8 cellular contexts compared by ENCODE assay signal in the genomic region with DNA sequence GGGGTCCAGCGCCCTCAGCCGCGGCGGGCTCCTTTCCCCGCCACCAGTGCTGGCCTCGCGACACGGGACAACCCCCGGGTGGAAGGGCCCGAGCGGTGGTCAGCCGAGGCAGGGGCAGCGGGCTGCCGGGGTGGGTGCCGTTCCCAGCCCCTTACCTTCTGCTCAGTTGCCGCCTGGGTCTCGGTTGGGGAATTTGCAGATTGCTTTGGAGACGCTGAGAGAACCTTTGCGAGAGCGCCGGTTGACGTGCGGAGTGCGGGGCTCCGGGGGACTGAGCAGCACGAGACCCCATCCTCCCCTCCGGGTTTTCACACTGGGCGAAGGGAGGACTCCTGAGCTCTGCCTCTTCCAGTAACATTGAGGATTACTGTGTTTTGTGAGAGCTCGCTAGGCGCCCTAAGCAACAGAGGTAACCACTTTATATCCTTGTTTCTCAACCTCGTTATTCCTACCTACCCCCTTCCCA. TPM values are rescaled to one million over a fixed set of nuclear protein-coding genes. Genes with fewer than 3 reads are reported as not detected.
A peak's percentile ranks its signal among the peaks of the same experiment; 100 is the strongest.
DNase-seq lines count a peak whose midpoint lies in the region; ATAC-seq and TF ChIP-seq lines count a peak whose summit lies in the region.

No MANE protein-coding gene starts in this region.

- DNase-seq in mammary epithelial cell (no peak), mesendoderm (peak; percentile 29), hippocampal formation (lab: John Stamatoyannopoulos, UW) (no peak), NCI-H1930 (lab: John Stamatoyannopoulos, UW) (no peak), A172 (ENCODE audit: low spot score) (no peak)

- H3K9ac ChIP-seq in HUES6 (ENCODE audit: low read length) (peak overlapping the region; percentile 88), mammary epithelial cell (ENCODE audit: insufficient read depth, low read length) (peak overlapping the region; percentile 72), mesendoderm (ENCODE audit: low read length) (peak overlapping the region; percentile 54)

- H3K4me1 ChIP-seq in HUES6 (ENCODE audit: control insufficient read depth, insufficient read depth, low read length) (peaks cover 12% of the 10 kb centered on the region), mammary epithelial cell (ENCODE audit: insufficient read depth, low read length) (peaks cover 3% of the 10 kb centered on the region), mesendoderm (ENCODE audit: control insufficient read depth, low read depth, low read length) (no peaks in the 10 kb centered on the region)

- peak overlapping the region; percentile 92 for H3K27ac ChIP-seq in 22Rv1
- H3K27ac ChIP-seq in HUES6 (ENCODE audit: low read depth, low read length) = peak overlapping the region; percentile 95
- H3K27ac ChIP-seq in mammary epithelial cell (ENCODE audit: insufficient read depth, low read depth, low read length) = peak overlapping the region; percentile 87
- H3K27ac ChIP-seq in mesendoderm (ENCODE audit: low read depth, low read length) = peak overlapping the region; percentile 96

- no peak overlapping the region for H2AK5ac ChIP-seq in mesendoderm (ENCODE audit: low read length)

- H3K79me1 ChIP-seq in mesendoderm (ENCODE audit: low read length) = peaks cover 4% of the 10 kb centered on the region

- peak overlapping the region; percentile 93 for H2AFZ ChIP-seq in mammary epithelial cell (ENCODE audit: low read depth, low read length)

- no peak overlapping the region for H2BK15ac ChIP-seq in mesendoderm (replicated peaks; ENCODE audit: low read depth)

- H3K36me3 ChIP-seq in HUES6 (ENCODE audit: control insufficient read depth, insufficient read depth, low read length) = peaks cover 23% of the 10 kb centered on the region
- H3K36me3 ChIP-seq in mammary epithelial cell (ENCODE audit: insufficient read depth, low read length) = no peaks in the 10 kb centered on the region
- H3K36me3 ChIP-seq in mesendoderm (ENCODE audit: control insufficient read depth, insufficient read depth, low read length) = peaks cover 2% of the 10 kb centered on the region

- no peak overlapping the region for H2BK120ac ChIP-seq in mesendoderm (ENCODE audit: low read depth, low read length)

- in situ Hi-C loops in mammary epithelial cell (cut with MboI; ENCODE audit: low sequenced_read_pairs in 2 of 2) = no loop called here

- peak overlapping the region; percentile 99 for H3K4me2 ChIP-seq in mammary epithelial cell (ENCODE audit: insufficient read depth, low read depth, low read length)
- peak overlapping the region; percentile 80 for H3K4me2 ChIP-seq in mesendoderm (ENCODE audit: low read length)

- ATAC-seq in GM19023 (IDR thresholded peaks at IDR 0.05; ENCODE audit: unreplicated experiment) = peak; percentile 8

- no peak overlapping the region for H4K5ac ChIP-seq in mesendoderm (ENCODE audit: low read length)

- peak overlapping the region; percentile 94 for H3K4me3 ChIP-seq in HUES6 (ENCODE audit: low read depth, low read length)
- H3K4me3 ChIP-seq in mammary epithelial cell (replicated peaks in 1 of 3; ENCODE audit: insufficient read depth in 1 of 3, low read depth in 2 of 3, low read length in 3 of 3) = peak overlapping the region; percentile 70 to 98 (median 95)
- H3K4me3 ChIP-seq in mesendoderm (ENCODE audit: low read length) = peak overlapping the region; percentile 31

- TF ChIP-seq CTCF in 22Rv1 (IDR thresholded peaks at IDR 0.05) (no peak), mammary epithelial cell (conservative IDR thresholded peaks at IDR 0.05 in 1 of 2, IDR thresholded peaks at IDR 0.05 in 1 of 2; ENCODE audit: extremely low read depth in 1 of 2, insufficient read depth in 1 of 2, low read depth in 1 of 2, low read length in 2 of 2) (no peak)

- no peak overlapping the region for H3K4ac ChIP-seq in mesendoderm (ENCODE audit: low read depth, low read length)

- H3K79me2 ChIP-seq in mammary epithelial cell (ENCODE audit: insufficient read depth, low read length) = peaks cover 40% of the 10 kb centered on the region
- peaks cover 2% of the 10 kb centered on the region for H3K79me2 ChIP-seq in mesendoderm (ENCODE audit: control insufficient read depth, insufficient read depth, low read length)

- peak overlapping the region; percentile 35 for H3K23ac ChIP-seq in mesendoderm (ENCODE audit: low read length)

- H4K8ac ChIP-seq in mesendoderm (ENCODE audit: low read depth, low read length) = no peak overlapping the region

- H3K56ac ChIP-seq in mesendoderm (ENCODE audit: low read length) = peak overlapping the region; percentile 80

- H3K27me3 ChIP-seq in HUES6 (ENCODE audit: control insufficient read depth, insufficient read depth, low read length) (no peaks in the 10 kb centered on the region), mammary epithelial cell (ENCODE audit: insufficient read depth, low read length) (no peaks in the 10 kb centered on the region), mesendoderm (ENCODE audit: insufficient read depth, low read length, poor library complexity) (no peaks in the 10 kb centered on the region)

- under 1% methylated on average over 11 of the region's 31 CpGs for WGBS in mammary epithelial cell (ENCODE audit: low coverage, missing lambda C conversion rate)
- WGBS in mesendoderm (ENCODE audit: extremely low coverage, insufficient coverage, low lambda C conversion rate) = no CpG with 5 or more reads among the region's 31 CpGs

- BruUV-seq in mammary epithelial cell (replicated peaks; lab: Mats Ljungman, UMichigan) = TSS peak; percentile 59

- H2BK5ac ChIP-seq in mesendoderm (ENCODE audit: low read length) = no peak overlapping the region

- H3K9me3 ChIP-seq in HUES6 (ENCODE audit: control insufficient read depth, insufficient read depth, low read depth, low read length) (no peaks in the 10 kb centered on the region), mammary epithelial cell (replicated peaks; ENCODE audit: insufficient read depth, low read length) (no peaks in the 10 kb centered on the region)

- CTCF ChIA-PET in mammary epithelial cell (lab: Charles Lee; ENCODE audit: low non-redundant PET) = no interaction called here

- no peaks in the 10 kb centered on the region for H4K20me1 ChIP-seq in mammary epithelial cell (ENCODE audit: insufficient read depth, low read length)

- intact Hi-C loops in mammary epithelial cell (cut with micrococcal nuclease) = loop anchor here (1.0 to 5.0 kb wide), 3 partner anchors 34 to 160 kb away; partner anchors contain the start of gene ASPA

- H3K18ac ChIP-seq in mesendoderm (ENCODE audit: low read length) = no peak overlapping the region

- dilution Hi-C loops in mammary epithelial cell (cut with HindIII; ENCODE audit: low sequenced_read_pairs) = no loop called here

RNA-seq across cellular contexts. Expression of gene CTNS, which starts 0.4 kb away (rescaled TPM):
- total RNA-seq in mammary epithelial cell = 10 to 100 TPM; 16.9 to 18.8 TPM
- polyA plus RNA-seq in mammary epithelial cell = 9.7 TPM
- 2.1 TPM for polyA minus RNA-seq in mammary epithelial cell
- polyA plus RNA-seq in mesendoderm (2013, experiment 1 of 2) = 15.3 TPM
- polyA plus RNA-seq in mesendoderm (2013, experiment 2 of 2) = 16.5 TPM
- total RNA-seq in A172 (2014; rRNA removed; shearing (Covaris generic)) = 36.0 and 37.8 TPM in 2 replicates

RNA-seq across cellular contexts. Expression of gene SHPK, which starts 0.9 kb away (rescaled TPM):
- 10 to 100 TPM; 11.8 to 14.5 TPM for total RNA-seq in mammary epithelial cell
- polyA plus RNA-seq in mammary epithelial cell = 12.0 TPM
- 16.5 TPM for polyA minus RNA-seq in mammary epithelial cell
- polyA plus RNA-seq in mesendoderm (2013, experiment 1 of 2) = 18.6 TPM
- 18.9 TPM for polyA plus RNA-seq in mesendoderm (2013, experiment 2 of 2)
- total RNA-seq in A172 (2014; rRNA removed; shearing (Covaris generic)) = 27.6 and 33.2 TPM in 2 replicates

RNA-seq across cellular contexts. Expression of gene TRPV1, which starts 27.7 kb away (rescaled TPM):
- 1 to 10 TPM; 1.3 to 3.4 TPM for total RNA-seq in mammary epithelial cell
- 1.3 TPM for polyA plus RNA-seq in mammary epithelial cell
- 1.5 TPM for polyA minus RNA-seq in mammary epithelial cell
- 0.81 TPM for polyA plus RNA-seq in mesendoderm (2013, experiment 1 of 2)
- polyA plus RNA-seq in mesendoderm (2013, experiment 2 of 2) = 0.76 TPM
- 0.79 and 1.0 TPM in 2 replicates for total RNA-seq in A172 (2014; rRNA removed; shearing (Covaris generic))

RNA-seq across cellular contexts. Expression of gene TAX1BP3, which starts 31.4 kb away (rescaled TPM):
- total RNA-seq in mammary epithelial cell = 100 to 1,000 TPM; 188 to 213 TPM
- polyA plus RNA-seq in mammary epithelial cell = 141 TPM
- polyA minus RNA-seq in mammary epithelial cell = 78.6 TPM
- polyA plus RNA-seq in mesendoderm (2013, experiment 1 of 2) = 59.8 TPM
- 59.8 TPM for polyA plus RNA-seq in mesendoderm (2013, experiment 2 of 2)
- 360 and 391 TPM in 2 replicates for total RNA-seq in A172 (2014; rRNA removed; shearing (Covaris generic))

RNA-seq across cellular contexts. Expression of gene EMC6, which starts 31.7 kb away (rescaled TPM):
- 10 to 100 TPM; 11.0 to 57.9 TPM for total RNA-seq in mammary epithelial cell
- polyA plus RNA-seq in mammary epithelial cell = 61.8 TPM
- 4.9 TPM for polyA minus RNA-seq in mammary epithelial cell
- polyA plus RNA-seq in mesendoderm (2013, experiment 1 of 2) = 182 TPM
- polyA plus RNA-seq in mesendoderm (2013, experiment 2 of 2) = 181 TPM
- 43.4 and 66.8 TPM in 2 replicates for total RNA-seq in A172 (2014; rRNA removed; shearing (Covaris generic))

Comparison
In these comparisons a context has a peak if more than half of its experiments do, and no peak if none do; other contexts are left out.
1. H3K4me3 ChIP-seq: peak in every context shown above with its lines; median percentile 95 in mammary epithelial cell; 94 in HUES6; 31 in mesendoderm.